24 cellular contexts compared by ENCODE assay signal in the genomic region with DNA sequence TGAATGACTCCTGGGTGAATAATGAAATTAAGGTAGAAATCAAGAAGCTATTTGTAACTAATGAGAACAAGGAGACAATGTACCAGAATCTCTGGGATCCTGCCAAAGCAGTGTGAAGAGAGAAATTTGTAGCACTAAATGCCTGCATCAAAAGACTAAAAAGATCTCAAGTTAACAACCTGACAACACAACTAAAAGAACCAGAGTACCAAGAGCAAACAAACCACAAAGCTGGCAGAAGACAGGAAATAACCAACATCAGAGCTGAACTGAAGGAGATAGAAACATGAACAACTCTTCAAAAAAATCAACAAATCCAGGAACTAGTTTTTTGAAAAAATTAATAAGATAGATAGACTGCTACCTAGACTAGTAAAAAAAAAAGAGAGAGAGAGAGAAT. TPM values are rescaled to one million over a fixed set of nuclear protein-coding genes. Genes with fewer than 3 reads are reported as not detected.
"Had no signal": no experiment of that assay in that cellular context is flagged by ENCODE, and none has a peak within 500 bp of the region (broad histone marks: within the 10 kb centered on the region; RNA-seq: fewer than 3 reads in every experiment).

No MANE protein-coding gene starts in this region.

- H3K4me1 ChIP-seq: SJCRH30 had no signal

- H3K4me1 Mint-ChIP-seq: IgD-negative memory B cell had no signal

- H3K27ac ChIP-seq: HL-60, SJCRH30 had no signal

- H3K4me3 ChIP-seq: SJCRH30 had no signal

- H3K36me3 Mint-ChIP-seq: IgD-negative memory B cell had no signal

- H3K36me3 ChIP-seq: SJCRH30 had no signal

- ATAC-seq: Panc1, PC-3, Right ventricle myocardium inferior, SK-N-SH treated with all-trans-retinoic acid at 6 μM for 48 hours had no signal

- H3K27me3 ChIP-seq: SJCRH30 had no signal

- H3K9me3 ChIP-seq: SJCRH30 had no signal

- H3K27ac Mint-ChIP-seq: IgD-negative memory B cell had no signal

- H3K4me3 Mint-ChIP-seq: IgD-negative memory B cell had no signal

- DNase-seq: KBM-7, MV-4-11, NCI-H1048, NCI-H1105, NCI-H1417, NCI-H1436 treated with DMSO at 0.1 percent for 48 hours, NCI-H1694, NCI-H187 treated with DMSO at 0.1 percent for 48 hours, NCI-H2029 treated with DMSO at 0.1 percent for 48 hours, NCI-H2171, NCI-H226, NCI-H446, NCI-H510A, NCI-H524 treated with DMSO at 0.1 percent for 48 hours, NCI-H69, NCI-H774, PC-3, SHP77 treated with DMSO at 0.1 percent for 48 hours, SJCRH30 had no signal

RNA-seq across cellular contexts. Expression of gene CFAP299, which starts 8.4 kb away (rescaled TPM):
- total RNA-seq: PC-3, SJCRH30 had no signal
